Comparison of ENCODE assay signal across 19 cellular contexts in genomic region chr11:69575296-69576068, GRCh38.
DNase-seq lines count a peak whose midpoint lies in the region; ATAC-seq, FAIRE-seq and TF ChIP-seq lines count a peak whose summit lies in the region.
"Had no signal": no experiment of that assay in that cellular context is flagged by ENCODE, and none has a peak within 500 bp of the region (broad histone marks: within the 10 kb centered on the region; RNA-seq: fewer than 3 reads in every experiment).

No MANE protein-coding gene starts in this region.

- ATAC-seq in HG02840 (IDR thresholded peaks at IDR 0.05; ENCODE audit: low FRiP score, unreplicated experiment): no peak

- no peak overlapping the region for H2BK12ac ChIP-seq in H1 (ENCODE audit: low read depth, low read length)

- H2BK120ac ChIP-seq in H1 (replicated peaks; ENCODE audit: low read depth, low read length): no peak overlapping the region

- no peaks in the 10 kb centered on the region for H3K9me3 ChIP-seq in mammary epithelial cell (replicated peaks; ENCODE audit: insufficient read depth, low read length)
- no peaks in the 10 kb centered on the region for H3K9me3 ChIP-seq in H1 (ENCODE audit: insufficient read depth in 2 of 2, low read depth in 1 of 2, low read length in 1 of 2)
- H3K9me3 ChIP-seq in neutrophil: no peaks in the 10 kb centered on the region
- H3K9me3 ChIP-seq: HAP-1 had no signal

- H3K79me1 ChIP-seq in H1 (ENCODE audit: low read depth, low read length): no peaks in the 10 kb centered on the region

- 0 out of 2 replicates have a peak overlapping the region, but pooled peaks have one; percentile 46 for H2BK15ac ChIP-seq in H1 (ENCODE audit: low read length)

- intact Hi-C loops in mammary epithelial cell (cut with micrococcal nuclease) (no loop called here), MCF 10A (cut with micrococcal nuclease) (no loop called here)

- H3K36me3 Mint-ChIP-seq in MCF 10A (ENCODE audit: insufficient read depth, unreplicated experiment): no peaks in the 10 kb centered on the region
- H3K36me3 Mint-ChIP-seq: CD4-positive, alpha-beta memory T cell had no signal

- peaks cover 14% of the 10 kb centered on the region for H3K27me3 Mint-ChIP-seq in MCF 10A (ENCODE audit: insufficient read depth, unreplicated experiment)

- no peak overlapping the region for H2BK5ac ChIP-seq in H1 (ENCODE audit: low read depth, low read length)

- WGBS in mammary epithelial cell (ENCODE audit: low coverage, missing lambda C conversion rate): 66% methylated on average over 12 of the region's 14 CpGs
- 93% methylated on average over 14 of the region's 14 CpGs; no CpG with 5 or more reads in 1 of the 2 experiments for WGBS in H1 (ENCODE audit: extremely low coverage in 1 of 2, insufficient coverage in 1 of 2, insufficient read length in 1 of 2, insufficient replicate concordance in 2 of 2, low coverage in 1 of 2, low lambda C conversion rate in 2 of 2, missing lambda C conversion rate in 1 of 2), 2 experiments

- no peak for DNase-seq in mammary epithelial cell
- no peak for DNase-seq in MCF 10A (ENCODE audit: unreplicated experiment)
- DNase-seq in SW480 (ENCODE audit: low spot score): peak; percentile 43
- no peak for DNase-seq in H1 (ENCODE audit: low read depth in 1 of 2, low spot score in 2 of 2)
- DNase-seq in pons (ENCODE audit: low spot score): no peak
- DNase-seq in occipital lobe (lab: John Stamatoyannopoulos, UW): no peak
- DNase-seq: 8988T; CD4-positive, alpha-beta memory T cell; DMS153; DMS79 treated with DMSO at 0.1 percent for 48 hours; EL; GOT3; IMR-90 had no signal

- in situ Hi-C loops in mammary epithelial cell (cut with MboI; ENCODE audit: low sequenced_read_pairs in 2 of 2): no loop called here

- no peaks in the 10 kb centered on the region for H3K9me3 Mint-ChIP-seq in MCF 10A (ENCODE audit: unreplicated experiment)
- H3K9me3 Mint-ChIP-seq: CD4-positive, alpha-beta memory T cell had no signal

- H3K4me2 ChIP-seq in mammary epithelial cell (ENCODE audit: insufficient read depth, low read depth, low read length) (no peak overlapping the region), H1 (ENCODE audit: insufficient read depth in 1 of 2, low read depth in 2 of 2, low read length in 2 of 2) (no peak overlapping the region)

- no peak overlapping the region for H4K5ac ChIP-seq in H1 (ENCODE audit: insufficient read length, low read depth, low read length)

- no peak overlapping the region for H3K4me3 Mint-ChIP-seq in MCF 10A (ENCODE audit: unreplicated experiment)
- H3K4me3 Mint-ChIP-seq: CD4-positive, alpha-beta memory T cell had no signal

- dilution Hi-C loops in mammary epithelial cell (cut with HindIII; ENCODE audit: low sequenced_read_pairs): no loop called here

- H3K18ac ChIP-seq in H1 (ENCODE audit: extremely low read depth, low read length): no peak overlapping the region

- BruUV-seq in mammary epithelial cell (replicated peaks; lab: Mats Ljungman, UMichigan) (no TSS peak), MCF 10A (replicated peaks; lab: Mats Ljungman, UMichigan) (no TSS peak)

- H3K27me3 ChIP-seq in mammary epithelial cell (ENCODE audit: insufficient read depth, low read length) (no peaks in the 10 kb centered on the region), H1 (replicated peaks in 1 of 4; ENCODE audit: control insufficient read depth in 3 of 4, extremely low read depth in 1 of 4, insufficient read depth in 3 of 4, low read length in 3 of 4) (no peaks in the 10 kb centered on the region), neutrophil (peaks cover 37% of the 10 kb centered on the region)

- H2AK5ac ChIP-seq in H1 (ENCODE audit: low read depth, low read length): no peak overlapping the region

- H4K20me1 ChIP-seq in mammary epithelial cell (ENCODE audit: insufficient read depth, low read length) (no peaks in the 10 kb centered on the region), H1 (replicated peaks in 1 of 2; ENCODE audit: control insufficient read depth in 1 of 2, insufficient read depth in 2 of 2, low read length in 2 of 2) (no peaks in the 10 kb centered on the region)

- H3K23me2 ChIP-seq in H1 (ENCODE audit: low read depth, low read length): no peaks in the 10 kb centered on the region

- no peak overlapping the region for H3K4ac ChIP-seq in H1 (replicated peaks; ENCODE audit: insufficient read length, low read depth, low read length)

- no peak overlapping the region for H3K23ac ChIP-seq in H1 (ENCODE audit: insufficient read length)

- no peak for FAIRE-seq in H1 (lab: Jason Lieb, UNC)
- FAIRE-seq: D721Med, GM12892 had no signal

- no peaks in the 10 kb centered on the region for H3K4me1 Mint-ChIP-seq in MCF 10A (ENCODE audit: insufficient read depth, unreplicated experiment)
- H3K4me1 Mint-ChIP-seq: CD4-positive, alpha-beta memory T cell had no signal

- H3K9ac ChIP-seq in mammary epithelial cell (ENCODE audit: insufficient read depth, low read length) (no peak overlapping the region), H1 (replicated peaks in 1 of 4; ENCODE audit: extremely low read depth in 1 of 4, low read depth in 3 of 4, low read length in 3 of 4) (no peak overlapping the region)

- H2AFZ ChIP-seq in mammary epithelial cell (ENCODE audit: low read depth, low read length): peak overlapping the region; percentile 16
- H2AFZ ChIP-seq in H1 (ENCODE audit: low read length): no peak overlapping the region

- H4K91ac ChIP-seq in H1 (replicated peaks; ENCODE audit: insufficient read length, low read length): no peak overlapping the region

- TF ChIP-seq CTCF in mammary epithelial cell (conservative IDR thresholded peaks at IDR 0.05 in 1 of 2, IDR thresholded peaks at IDR 0.05 in 1 of 2; ENCODE audit: extremely low read depth in 1 of 2, insufficient read depth in 1 of 2, low read depth in 1 of 2, low read length in 2 of 2): no peak
- no peak for TF ChIP-seq CTCF in MCF 10A (IDR thresholded peaks at IDR 0.05; ENCODE audit: unreplicated experiment)
- TF ChIP-seq CTCF in H1 (IDR thresholded peaks at IDR 0.05; ENCODE audit: control extremely low read depth in 1 of 3, insufficient read depth in 1 of 3, low read depth in 1 of 3, low read length in 3 of 3): no peak
- no peak for TF ChIP-seq CTCF in neutrophil (IDR thresholded peaks at IDR 0.05)

- no peak overlapping the region for H3K56ac ChIP-seq in H1 (replicated peaks; ENCODE audit: insufficient read length, low read depth, low read length)

- H3K4me1 ChIP-seq in mammary epithelial cell (ENCODE audit: insufficient read depth, low read length) (no peaks in the 10 kb centered on the region), H1 (replicated peaks in 1 of 4; ENCODE audit: control insufficient read depth in 3 of 4, insufficient read depth in 4 of 4, low read length in 3 of 4) (no peaks in the 10 kb centered on the region), neutrophil (ENCODE audit: control insufficient read depth in 1 of 2, insufficient read depth in 1 of 2, low read depth in 1 of 2, low read length in 1 of 2) (peaks cover 19 to 31% of the 10 kb centered on the region in 2 experiments)
- H3K4me1 ChIP-seq: HAP-1 had no signal

- no peak overlapping the region for H3K4me3 ChIP-seq in mammary epithelial cell (replicated peaks in 1 of 3; ENCODE audit: insufficient read depth in 1 of 3, low read depth in 2 of 3, low read length in 3 of 3)
- no peak overlapping the region for H3K4me3 ChIP-seq in H1 (ENCODE audit: extremely low read depth in 1 of 4, insufficient read depth in 2 of 4, low read depth in 3 of 4, low read length in 4 of 4)
- H3K4me3 ChIP-seq in neutrophil (ENCODE audit: low read depth in 1 of 2, low read length in 1 of 2): peak overlapping the region in 1 of 2 experiments; percentile 34
- H3K4me3 ChIP-seq: HAP-1 had no signal

- POLR2A ChIA-PET in MCF 10A (lab: Yijun Ruan, JAX) (no interaction called here), H1 (lab: Charles Lee; ENCODE audit: partially characterized antibody) (no interaction called here)

- CTCF ChIA-PET in mammary epithelial cell (lab: Charles Lee; ENCODE audit: low non-redundant PET) (no interaction called here), MCF 10A (lab: Yijun Ruan, JAX) (interaction anchor here (0.7 kb wide), 1 partner anchor 13 kb away, joined by 3 read pairs; no protein-coding TSS in a partner anchor), H1 (lab: Charles Lee; ENCODE audit: partially characterized antibody) (interaction anchor here (1.0 to 1.1 kb wide), 2 partner anchors 14 to 69 kb away, joined by 3 read pairs; no protein-coding TSS in a partner anchor)

- no peak for TF ChIP-seq EP300 in H1 (IDR thresholded peaks at IDR 0.05; ENCODE audit: borderline replicate concordance in 1 of 2, low read depth in 2 of 2, low read length in 2 of 2)

- H3K27ac ChIP-seq in mammary epithelial cell (ENCODE audit: insufficient read depth, low read depth, low read length) (no peak overlapping the region), H1 (ENCODE audit: low read depth, low read length) (no peak overlapping the region), neutrophil (peak overlapping the region; percentile 51)
- H3K27ac ChIP-seq: C4-2B had no signal

- H3K27ac Mint-ChIP-seq in MCF 10A (ENCODE audit: low read depth, unreplicated experiment): no peak overlapping the region
- H3K27ac Mint-ChIP-seq: CD4-positive, alpha-beta memory T cell had no signal

- H3K14ac ChIP-seq in H1 (ENCODE audit: insufficient read length): no peak overlapping the region

- no peak overlapping the region for H2BK20ac ChIP-seq in H1 (ENCODE audit: low read length)

- no peak for TF ChIP-seq RAD21 in H1 (IDR thresholded peaks at IDR 0.05 in 1 of 2, conservative IDR thresholded peaks at IDR 0.05 in 1 of 2; ENCODE audit: low read depth in 2 of 2, low read length in 2 of 2)

- no peaks in the 10 kb centered on the region for H3K79me2 ChIP-seq in mammary epithelial cell (ENCODE audit: insufficient read depth, low read length)
- H3K79me2 ChIP-seq in H1 (ENCODE audit: control insufficient read depth in 1 of 2, insufficient read depth in 2 of 2, low read length in 2 of 2): no peaks in the 10 kb centered on the region

- H3K36me3 ChIP-seq in mammary epithelial cell (ENCODE audit: insufficient read depth, low read length) (no peaks in the 10 kb centered on the region), H1 (ENCODE audit: control insufficient read depth in 2 of 4, insufficient read depth in 4 of 4, low read length in 3 of 4) (no peaks in the 10 kb centered on the region), neutrophil (no peaks in the 10 kb centered on the region)
- H3K36me3 ChIP-seq: HAP-1 had no signal

- H4K8ac ChIP-seq in H1 (ENCODE audit: extremely low read depth, insufficient read depth, low read length): no peak overlapping the region; the same call in 1 of the 2 replicates

- no peak for TF ChIP-seq POLR2A in H1 (IDR thresholded peaks at IDR 0.05; ENCODE audit: control extremely low read depth in 1 of 2, low read depth in 2 of 2, low read length in 2 of 2)

TF ChIP-seq in H1, 55 proteins besides CTCF, POLR2A, EP300 and RAD21:
- TF ChIP-seq BCL11A (IDR thresholded peaks at IDR 0.05; ENCODE audit: low read depth in 2 of 2, low read length in 2 of 2): no peak
- no peak for TF ChIP-seq NRF1 (IDR thresholded peaks at IDR 0.05; ENCODE audit: low read depth, low read length)
- no peak for TF ChIP-seq JUN (IDR thresholded peaks at IDR 0.05; ENCODE audit: low read depth, low read length)
